Comparison of ENCODE assay signal across 26 cellular contexts in the genomic region with DNA sequence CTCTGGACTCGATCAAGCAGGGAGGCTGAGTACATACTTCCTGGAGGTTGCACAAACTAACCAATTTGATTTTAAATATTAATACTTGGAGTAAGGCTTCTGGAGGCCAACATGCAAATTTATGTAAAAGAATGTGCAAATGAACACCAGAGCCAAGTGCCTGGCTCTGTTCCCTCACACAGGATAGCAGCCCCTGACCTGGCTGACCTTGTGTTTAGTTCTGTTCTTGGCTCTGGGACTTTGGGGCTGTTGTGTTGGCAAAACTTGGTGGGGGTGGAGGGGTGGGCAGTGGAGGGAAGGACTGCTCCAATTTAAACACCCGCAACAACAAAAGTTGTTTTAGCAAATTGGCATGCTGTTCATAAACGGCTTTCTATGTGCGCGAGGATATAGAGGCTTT.
"Had no signal": no experiment of that assay in that cellular context is flagged by ENCODE, and none has a peak within 500 bp of the region (broad histone marks: within the 10 kb centered on the region; RNA-seq: fewer than 3 reads in every experiment).

No MANE protein-coding gene starts in this region.

- H3K9me3 Mint-ChIP-seq: effector memory CD8-positive, alpha-beta T cell; natural killer cell; stimulated activated effector memory CD8-positive, alpha-beta T cell treated with anti-CD3 and anti-CD28 coated beads, Interleukin-12 subunit alpha, Interleukin-12 subunit beta, amount 100 ng/mL, for 72 hours had no signal

- H3K36me3 ChIP-seq: esophagus squamous epithelium, lower lobe of right lung, ovary, sigmoid colon, tibial artery had no signal

- H3K36me3 Mint-ChIP-seq: immature natural killer cell; natural killer cell; stimulated activated effector memory CD8-positive, alpha-beta T cell treated with anti-CD3 and anti-CD28 coated beads, Interleukin-12 subunit alpha, Interleukin-12 subunit beta, amount 100 ng/mL, for 72 hours; type B pancreatic cell had no signal

- H3K9me3 ChIP-seq: esophagus squamous epithelium, lower lobe of right lung, ovary, psoas muscle, sigmoid colon, testis, tibial artery had no signal

- H3K4me3 ChIP-seq: esophagus squamous epithelium, lower lobe of right lung, ovary, psoas muscle, sigmoid colon, testis, tibial artery had no signal

- DNase-seq: cortex of kidney; effector memory CD8-positive, alpha-beta T cell; erythroblast; esophagus squamous epithelium; hypothalamus; immature natural killer cell; islet precursor cell; kidney glomerular epithelial cell; left colon; left ventricle myocardium superior; lower lobe of right lung; natural killer cell; occipital lobe; posterior cingulate gyrus; psoas muscle; right cardiac atrium; sigmoid colon; stimulated activated CD4-positive, alpha-beta T cell treated with anti-CD3 and anti-CD28 coated beads, Interleukin-2, amount 100 ng/mL, for 24 hours; stimulated activated CD4-positive, alpha-beta T cell treated with anti-CD3 and anti-CD28 coated beads, Interleukin-4, amount 100 ng/mL, for 24 hours; stimulated activated naive CD4-positive, alpha-beta T cell treated with Interleukin-2 at 50 U/mL for 16 hours; substantia nigra; testis; tibial artery had no signal

- H3K27ac ChIP-seq: esophagus squamous epithelium, lower lobe of right lung, ovary, psoas muscle, sigmoid colon, testis, tibial artery had no signal

- H3K4me3 Mint-ChIP-seq: effector memory CD8-positive, alpha-beta T cell; immature natural killer cell; natural killer cell; stimulated activated effector memory CD8-positive, alpha-beta T cell treated with anti-CD3 and anti-CD28 coated beads, Interleukin-12 subunit alpha, Interleukin-12 subunit beta, amount 100 ng/mL, for 72 hours; type B pancreatic cell had no signal

- H3K27me3 ChIP-seq: esophagus squamous epithelium, ovary, sigmoid colon, testis, tibial artery had no signal

- H3K27ac Mint-ChIP-seq: effector memory CD8-positive, alpha-beta T cell; immature natural killer cell; natural killer cell; stimulated activated effector memory CD8-positive, alpha-beta T cell treated with anti-CD3 and anti-CD28 coated beads, Interleukin-12 subunit alpha, Interleukin-12 subunit beta, amount 100 ng/mL, for 72 hours; type B pancreatic cell had no signal

- H3K4me1 Mint-ChIP-seq: immature natural killer cell; natural killer cell; stimulated activated effector memory CD8-positive, alpha-beta T cell treated with anti-CD3 and anti-CD28 coated beads, Interleukin-12 subunit alpha, Interleukin-12 subunit beta, amount 100 ng/mL, for 72 hours had no signal

- H3K4me1 ChIP-seq: lower lobe of right lung, psoas muscle, testis, tibial artery had no signal
